Comparison of ENCODE assay signal across 24 cellular contexts in the genomic region with DNA sequence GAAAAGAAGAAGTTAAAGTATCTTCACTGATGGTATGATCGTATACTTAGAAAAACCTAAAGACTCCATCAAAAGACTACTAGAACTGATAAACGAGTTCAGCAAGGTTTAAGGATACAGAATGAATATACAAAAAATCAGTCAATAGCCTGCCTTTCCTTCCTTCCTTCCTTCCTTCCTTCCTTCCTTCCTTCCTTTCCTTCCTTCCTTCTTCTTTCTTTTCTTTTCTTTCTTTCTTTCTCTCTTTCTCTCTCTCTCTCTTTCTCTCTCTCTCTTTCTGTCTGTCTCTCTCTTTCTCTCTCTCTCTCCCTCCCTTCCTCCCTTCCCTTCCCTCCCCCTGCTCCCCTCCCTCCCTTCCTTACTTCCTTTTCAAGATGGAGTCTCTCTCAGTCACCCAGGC.
DNase-seq lines count a peak whose midpoint lies in the region; FAIRE-seq and TF ChIP-seq lines count a peak whose summit lies in the region.
"Had no signal": no experiment of that assay in that cellular context is flagged by ENCODE, and none has a peak within 500 bp of the region (broad histone marks: within the 10 kb centered on the region; RNA-seq: fewer than 3 reads in every experiment).

No MANE protein-coding gene starts in this region.

- H3K27ac ChIP-seq in HEK293 (ENCODE audit: extremely low read depth, low read depth, low read length) (no peak overlapping the region), astrocyte (ENCODE audit: low read depth, low read length) (no peak overlapping the region), neuronal stem cell (replicated peaks; ENCODE audit: low read length) (no peak overlapping the region)
- H3K27ac ChIP-seq: A549; BLaER1 treated with 17β-estradiol and CSF1 and Interleukin-3, amounts not matched to agents 10 nM and 100 nM had no signal

- no peak overlapping the region for H3K9ac ChIP-seq in astrocyte (ENCODE audit: low read length)
- H3K9ac ChIP-seq in neuronal stem cell (ENCODE audit: low read depth, low read length, poor library complexity) = no peak overlapping the region
- H3K9ac ChIP-seq: BLaER1 treated with 17β-estradiol and CSF1 and Interleukin-3, amounts not matched to agents 10 nM and 100 nM had no signal

- FAIRE-seq in astrocyte (lab: Jason Lieb, UNC) (peak; percentile 54), bronchial epithelial cell (lab: Jason Lieb, UNC) (peak; percentile 93), islet of Langerhans (lab: Jason Lieb, UNC) (peak; percentile 21)
- FAIRE-seq: A549, G401.6, GM12891, H54 had no signal

- H2BK12ac ChIP-seq in neuronal stem cell (ENCODE audit: low read length) = no peak overlapping the region

- DNase-seq in astrocyte (ENCODE audit: low read depth) = no peak
- no peak for DNase-seq in bronchial epithelial cell (ENCODE audit: low read depth)
- DNase-seq in neuronal stem cell (ENCODE audit: low spot score) = no peak
- DNase-seq in ecto neural progenitor cell (ENCODE audit: low spot score) = no peak
- DNase-seq in activated naive CD4-positive, alpha-beta T cell (lab: John Stamatoyannopoulos, UW) = no peak
- no peak for DNase-seq in RPMI8226
- DNase-seq: 8988T; ACHN; AML-193; BE2C; Calu3; CD4-positive, alpha-beta T cell; COR-L47; DND-41 had no signal

- no peak overlapping the region for H3K27ac Mint-ChIP-seq in astrocyte (ENCODE audit: unreplicated experiment)
- H3K27ac Mint-ChIP-seq: CD14-positive monocyte; CD4-positive, alpha-beta T cell; GM23338 had no signal

- H3K4me1 Mint-ChIP-seq in astrocyte (ENCODE audit: low read depth, unreplicated experiment) = peaks cover 9% of the 10 kb centered on the region
- H3K4me1 Mint-ChIP-seq: CD14-positive monocyte, GM23338 had no signal

- H4K20me1 ChIP-seq in astrocyte (ENCODE audit: insufficient read depth, low read length) = no peaks in the 10 kb centered on the region
- H4K20me1 ChIP-seq: BLaER1 treated with 17β-estradiol and CSF1 and Interleukin-3, amounts not matched to agents 10 nM and 100 nM had no signal

- H3K23ac ChIP-seq in neuronal stem cell (ENCODE audit: low read depth, low read length, poor library complexity) = no peak overlapping the region

- no peaks in the 10 kb centered on the region for H3K27me3 ChIP-seq in astrocyte (ENCODE audit: insufficient read depth, low read length)
- H3K27me3 ChIP-seq in bronchial epithelial cell (ENCODE audit: control insufficient read depth, insufficient read depth, low read length) = no peaks in the 10 kb centered on the region
- H3K27me3 ChIP-seq in neuronal stem cell (ENCODE audit: control insufficient read depth in 3 of 3, insufficient read depth in 3 of 3, low read depth in 1 of 3, low read length in 3 of 3) = no peaks in the 10 kb centered on the region
- H3K27me3 ChIP-seq: BE2C; BLaER1 treated with 17β-estradiol and CSF1 and Interleukin-3, amounts not matched to agents 10 nM and 100 nM had no signal

- no peak overlapping the region for H2BK15ac ChIP-seq in neuronal stem cell (ENCODE audit: low read length)

- H3K4me3 Mint-ChIP-seq in astrocyte (ENCODE audit: unreplicated experiment) = no peak overlapping the region
- H3K4me3 Mint-ChIP-seq: CD14-positive monocyte; CD4-positive, alpha-beta T cell; GM23338 had no signal

- H3K18ac ChIP-seq in neuronal stem cell (ENCODE audit: low read length) = no peak overlapping the region

- H2AK5ac ChIP-seq in neuronal stem cell (ENCODE audit: low read depth, low read length) = no peak overlapping the region

- H3K27me3 Mint-ChIP-seq in astrocyte (ENCODE audit: low read depth, unreplicated experiment) = no peaks in the 10 kb centered on the region
- H3K27me3 Mint-ChIP-seq: CD4-positive, alpha-beta T cell had no signal

- H3K4me1 ChIP-seq in HEK293 (ENCODE audit: control insufficient read depth, insufficient read depth, low read length) = peaks cover 5% of the 10 kb centered on the region
- H3K4me1 ChIP-seq in astrocyte (ENCODE audit: insufficient read depth, low read length) = no peaks in the 10 kb centered on the region
- H3K4me1 ChIP-seq in neuronal stem cell (ENCODE audit: control insufficient read depth in 2 of 2, insufficient read depth in 1 of 2, low read depth in 1 of 2, low read length in 2 of 2) = peaks cover 0 to 2% of the 10 kb centered on the region in 2 donors
- H3K4me1 ChIP-seq: HAP-1 had no signal

- WGBS in neuronal stem cell (ENCODE audit: extremely low coverage in 2 of 2, insufficient read length in 2 of 2, insufficient replicate concordance in 1 of 2), 2 donors = no CpG with 5 or more reads among the region's 2 CpGs

- H4K91ac ChIP-seq in neuronal stem cell (ENCODE audit: low read depth, low read length, poor library complexity) = no peak overlapping the region

- H3K36me3 ChIP-seq in HEK293 (ENCODE audit: control insufficient read depth in 2 of 2, insufficient read depth in 1 of 2, low read length in 2 of 2) (no peaks in the 10 kb centered on the region), astrocyte (ENCODE audit: insufficient read depth, low read length) (no peaks in the 10 kb centered on the region), bronchial epithelial cell (ENCODE audit: control insufficient read depth, insufficient read depth, low read length) (no peaks in the 10 kb centered on the region), neuronal stem cell (replicated peaks in 1 of 2; ENCODE audit: control insufficient read depth in 2 of 2, insufficient read depth in 2 of 2, low read length in 2 of 2) (peaks cover 0 to 92% of the 10 kb centered on the region in 2 donors)
- H3K36me3 ChIP-seq: BLaER1 treated with 17β-estradiol and CSF1 and Interleukin-3, amounts not matched to agents 10 nM and 100 nM; HAP-1 had no signal

- no peak overlapping the region for H2BK5ac ChIP-seq in neuronal stem cell (ENCODE audit: low read length)

- CTCF ChIA-PET in HEK293 (lab: Yijun Ruan, JAX) = no interaction called here

- no peaks in the 10 kb centered on the region for H3K79me2 ChIP-seq in astrocyte (ENCODE audit: insufficient read depth, low read length)

- no peak for TF ChIP-seq CTCF in HEK293 (tag by site-specific recombination; IDR thresholded peaks at IDR 0.05)
- TF ChIP-seq CTCF in astrocyte (IDR thresholded peaks at IDR 0.05; ENCODE audit: insufficient read depth, low read depth, low read length) = no peak
- TF ChIP-seq CTCF in bronchial epithelial cell (IDR thresholded peaks at IDR 0.05; ENCODE audit: insufficient read depth, low read length, severe bottlenecking) = no peak

- peaks cover 6% of the 10 kb centered on the region for H3K36me3 Mint-ChIP-seq in astrocyte (ENCODE audit: low read depth, unreplicated experiment)
- H3K36me3 Mint-ChIP-seq: CD14-positive monocyte had no signal

- H4K8ac ChIP-seq in neuronal stem cell (ENCODE audit: low read depth, low read length) = no peak overlapping the region

- H3K9me3 Mint-ChIP-seq in astrocyte (ENCODE audit: unreplicated experiment) = no peaks in the 10 kb centered on the region
- H3K9me3 Mint-ChIP-seq: CD4-positive, alpha-beta T cell; GM23338 had no signal

- POLR2A ChIA-PET in HEK293 (lab: Yijun Ruan, JAX) = no interaction called here

- H3K4me3 ChIP-seq in HEK293 (ENCODE audit: low read depth, low read length) (no peak overlapping the region), astrocyte (ENCODE audit: insufficient read depth, low read depth, low read length) (no peak overlapping the region), bronchial epithelial cell (ENCODE audit: low read depth, low read length) (no peak overlapping the region), neuronal stem cell (ENCODE audit: low read length in 2 of 2) (no peak overlapping the region)
- H3K4me3 ChIP-seq: A549; BLaER1 treated with 17β-estradiol and CSF1 and Interleukin-3, amounts not matched to agents 10 nM and 100 nM; GM23338; HAP-1 had no signal

- H3K4me2 ChIP-seq in astrocyte (ENCODE audit: low read length) = no peak overlapping the region
- H3K4me2 ChIP-seq in neuronal stem cell (ENCODE audit: insufficient read depth, low read length, poor library complexity, severe bottlenecking) = no peak overlapping the region
- H3K4me2 ChIP-seq: A549; BLaER1 treated with 17β-estradiol and CSF1 and Interleukin-3, amounts not matched to agents 10 nM and 100 nM; GM23338 had no signal

- H3K9me3 ChIP-seq in HEK293 (ENCODE audit: control insufficient read depth, insufficient read depth, low read depth, low read length) (no peaks in the 10 kb centered on the region), astrocyte (ENCODE audit: insufficient read depth, low read depth, low read length) (no peaks in the 10 kb centered on the region), neuronal stem cell (replicated peaks in 1 of 2; ENCODE audit: control insufficient read depth in 2 of 2, insufficient read depth in 1 of 2, low read depth in 1 of 2, low read length in 2 of 2) (no peaks in the 10 kb centered on the region)
- H3K9me3 ChIP-seq: A549; BE2C; BLaER1 treated with 17β-estradiol and CSF1 and Interleukin-3, amounts not matched to agents 10 nM and 100 nM; HAP-1 had no signal

- no peak overlapping the region for H3K14ac ChIP-seq in neuronal stem cell (ENCODE audit: low read length)

- H3K79me1 ChIP-seq in neuronal stem cell (ENCODE audit: low read depth, low read length) = no peaks in the 10 kb centered on the region

- H3K4ac ChIP-seq in neuronal stem cell (ENCODE audit: low read length) = no peak overlapping the region

- H2AFZ ChIP-seq in astrocyte (ENCODE audit: low read depth, low read length) (no peak overlapping the region), neuronal stem cell (ENCODE audit: low read length) (no peak overlapping the region)
- H2AFZ ChIP-seq: GM23338 had no signal

- H2BK120ac ChIP-seq in neuronal stem cell (ENCODE audit: low read depth, low read length) = no peak overlapping the region

TF ChIP-seq in HEK293, 187 proteins besides CTCF, POLR2A, EP300 and RAD21:
- TF ChIP-seq ZNF366 (tag by site-specific recombination; conservative IDR thresholded peaks at IDR 0.05) (peak; percentile 71), ZNF596 (tag by site-specific recombination; IDR thresholded peaks at IDR 0.05) (peak; percentile 63; the same call in 1 of the 2 replicates), SCRT2 (tag by site-specific recombination; IDR thresholded peaks at IDR 0.05) (no peak)
